In the genomic region with DNA sequence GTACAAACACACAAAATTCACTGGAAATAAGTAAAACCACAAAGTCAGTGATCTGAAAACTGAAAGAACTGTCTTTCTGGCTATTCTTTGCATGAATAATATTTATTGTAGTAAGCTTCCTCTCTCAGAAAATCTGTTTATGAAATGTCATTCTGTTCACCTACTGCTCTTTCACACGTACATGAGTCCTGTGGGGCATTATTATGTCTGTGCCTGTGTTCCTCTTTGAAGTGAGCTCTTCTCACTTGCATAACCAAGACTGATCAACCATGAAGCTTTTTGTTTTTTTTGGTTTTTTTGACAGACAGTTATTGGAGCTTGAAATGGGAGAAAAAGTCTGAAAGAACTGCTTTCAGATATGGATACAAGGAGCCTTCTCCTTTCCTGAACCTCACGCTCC, we compare ENCODE assay signal across 11 cellular contexts.
A peak's percentile ranks its signal among the peaks of the same experiment; 100 is the strongest.
DNase-seq lines count a peak whose midpoint lies in the region; ATAC-seq, FAIRE-seq and TF ChIP-seq lines count a peak whose summit lies in the region.
"Had no signal": no experiment of that assay in that cellular context is flagged by ENCODE, and none has a peak within 500 bp of the region (broad histone marks: within the 10 kb centered on the region; RNA-seq: fewer than 3 reads in every experiment).

No MANE protein-coding gene starts in this region.

- POLR2A ChIA-PET in activated naive CD8-positive, alpha-beta T cell treated with anti-CD3 and anti-CD28 coated beads, Interleukin-2, amount 10 ng/mL, durations not matched to agents 7 days and 5 days (lab: Charles Lee) = no interaction called here

- DNase-seq in GM18507 (ENCODE audit: extremely low spot score, insufficient read length, low read depth) (no peak), Calu3 (no peak), NCI-H446 (lab: John Stamatoyannopoulos, UW) (no peak), pons (ENCODE audit: low spot score) (no peak), cerebellum (ENCODE audit: low spot score) (no peak)
- DNase-seq in activated naive CD8-positive, alpha-beta T cell treated with anti-CD3 and anti-CD28 coated beads, Interleukin-2, amount 10 ng/mL, durations not matched to agents 7 days and 5 days = no peak
- DNase-seq: activated naive CD4-positive, alpha-beta T cell treated with anti-CD3 and anti-CD28 coated beads, Interleukin-2, amount 50 U/mL, for 16 hours; upper lobe of right lung had no signal

- BruUV-seq in Calu3 (replicated peaks; lab: Mats Ljungman, UMichigan) = no TSS peak

- H3K9me3 Mint-ChIP-seq in activated naive CD8-positive, alpha-beta T cell treated with anti-CD3 and anti-CD28 coated beads, Interleukin-2, amount 10 ng/mL, durations not matched to agents 7 days and 5 days = no peaks in the 10 kb centered on the region
- H3K9me3 Mint-ChIP-seq in Calu3 (ENCODE audit: low read depth, unreplicated experiment) = no peaks in the 10 kb centered on the region

- no peaks in the 10 kb centered on the region for H3K27me3 Mint-ChIP-seq in activated naive CD8-positive, alpha-beta T cell treated with anti-CD3 and anti-CD28 coated beads, Interleukin-2, amount 10 ng/mL, durations not matched to agents 7 days and 5 days
- H3K27me3 Mint-ChIP-seq in Calu3 (ENCODE audit: unreplicated experiment) = no peaks in the 10 kb centered on the region

- H3K4me1 Mint-ChIP-seq in activated naive CD8-positive, alpha-beta T cell treated with anti-CD3 and anti-CD28 coated beads, Interleukin-2, amount 10 ng/mL, durations not matched to agents 7 days and 5 days = peaks cover 37% of the 10 kb centered on the region
- H3K4me1 Mint-ChIP-seq in Calu3 (ENCODE audit: low read depth, unreplicated experiment) = peaks cover 22% of the 10 kb centered on the region

- ATAC-seq in GM21367 (IDR thresholded peaks at IDR 0.05; ENCODE audit: unreplicated experiment) (peak; percentile 79), HG03095 (IDR thresholded peaks at IDR 0.05; ENCODE audit: unreplicated experiment) (peak; percentile 84)
- peak; percentile 28 for ATAC-seq in activated naive CD8-positive, alpha-beta T cell treated with anti-CD3 and anti-CD28 coated beads, Interleukin-2, amount 10 ng/mL, durations not matched to agents 7 days and 5 days (ENCODE audit: low read depth)
- ATAC-seq: upper lobe of right lung had no signal

- intact Hi-C loops in Calu3 (cut with micrococcal nuclease; ENCODE audit: unreplicated experiment) = no loop called here

- peak; percentile 65 for FAIRE-seq in GM18507 (lab: Jason Lieb, UNC)
- FAIRE-seq: H1 had no signal

- TF ChIP-seq CTCF in Calu3 (IDR thresholded peaks at IDR 0.05; ENCODE audit: unreplicated experiment) = no peak

- CTCF ChIA-PET in Calu3 (lab: Charles Lee) = interaction anchor here (1.4 kb wide), 1 partner anchor 12 kb away, joined by 3 read pairs; no protein-coding TSS in a partner anchor

- H3K27ac Mint-ChIP-seq in activated naive CD8-positive, alpha-beta T cell treated with anti-CD3 and anti-CD28 coated beads, Interleukin-2, amount 10 ng/mL, durations not matched to agents 7 days and 5 days = peak overlapping the region; percentile 69
- H3K27ac Mint-ChIP-seq in Calu3 (ENCODE audit: unreplicated experiment) = no peak overlapping the region

- peak overlapping the region; percentile 43 for H3K4me3 Mint-ChIP-seq in activated naive CD8-positive, alpha-beta T cell treated with anti-CD3 and anti-CD28 coated beads, Interleukin-2, amount 10 ng/mL, durations not matched to agents 7 days and 5 days
- H3K4me3 Mint-ChIP-seq in Calu3 (ENCODE audit: low read depth, unreplicated experiment) = no peak overlapping the region

- H3K36me3 Mint-ChIP-seq in activated naive CD8-positive, alpha-beta T cell treated with anti-CD3 and anti-CD28 coated beads, Interleukin-2, amount 10 ng/mL, durations not matched to agents 7 days and 5 days = peaks cover 29% of the 10 kb centered on the region
- peaks cover 16% of the 10 kb centered on the region for H3K36me3 Mint-ChIP-seq in Calu3 (ENCODE audit: insufficient read depth, unreplicated experiment)

Comparison
In these comparisons a context has a peak if more than half of its experiments do, and no peak if none do; other contexts are left out.
1. ATAC-seq: peak in every context shown above with its lines; median percentile 84 in HG03095; 79 in GM21367; 28 in activated naive CD8-positive, alpha-beta T cell treated with anti-CD3 and anti-CD28 coated beads, Interleukin-2, amount 10 ng/mL, durations not matched to agents 7 days and 5 days.